ENCODE assay signal across 18 cellular contexts in genomic region chr3:77915341-77915740, GRCh38.
"Had no signal": no experiment of that assay in that cellular context is flagged by ENCODE, and none has a peak within 500 bp of the region (broad histone marks: within the 10 kb centered on the region; RNA-seq: fewer than 3 reads in every experiment).

No MANE protein-coding gene starts in this region.

- H3K4me1 ChIP-seq: colonic mucosa, heart left ventricle, psoas muscle, sigmoid colon had no signal

- DNase-seq: cerebellar nuclear complex; colonic mucosa; dermis blood vessel endothelial cell; foreskin melanocyte; heart left ventricle; hypothalamus; left cardiac atrium; left ventricle myocardium superior; mesendoderm; naive thymus-derived CD8-positive, alpha-beta T cell; psoas muscle; sigmoid colon; stimulated activated CD4-positive, alpha-beta T cell treated with anti-CD3 and anti-CD28 coated beads, Interleukin-12 subunit alpha, Interleukin-12 subunit beta, amount 100 ng/mL, for 4 hours; stimulated activated naive CD4-positive, alpha-beta T cell treated with Interleukin-2 at 50 U/mL for 16 hours; trophoblast cell had no signal

- H3K4me1 Mint-ChIP-seq: naive thymus-derived CD8-positive, alpha-beta T cell had no signal

- H3K36me3 ChIP-seq: colonic mucosa, heart left ventricle, neutrophil, sigmoid colon had no signal

- ATAC-seq: heart left ventricle; left cardiac atrium; left ventricle myocardium superior; naive thymus-derived CD8-positive, alpha-beta T cell; psoas muscle had no signal

- H3K4me3 Mint-ChIP-seq: naive thymus-derived CD8-positive, alpha-beta T cell had no signal

- H3K27me3 Mint-ChIP-seq: naive thymus-derived CD8-positive, alpha-beta T cell had no signal

- H3K4me3 ChIP-seq: colonic mucosa, heart left ventricle, lung, psoas muscle, sigmoid colon, skin epidermis had no signal

- H3K36me3 Mint-ChIP-seq: naive thymus-derived CD8-positive, alpha-beta T cell had no signal

- H3K27ac Mint-ChIP-seq: naive thymus-derived CD8-positive, alpha-beta T cell had no signal

- H3K27me3 ChIP-seq: colonic mucosa, heart left ventricle, neutrophil, sigmoid colon had no signal

- H3K27ac ChIP-seq: colonic mucosa, heart left ventricle, neutrophil, psoas muscle, sigmoid colon, skin epidermis had no signal
